ENCODE assay signal across 14 cellular contexts in genomic region chr21:33940846-33941245, GRCh38. TPM values are rescaled to one million over a fixed set of nuclear protein-coding genes. Genes with fewer than 3 reads are reported as not detected.
A peak's percentile ranks its signal among the peaks of the same experiment; 100 is the strongest.
DNase-seq lines count a peak whose midpoint lies in the region; ATAC-seq and TF ChIP-seq lines count a peak whose summit lies in the region.
"Had no signal": no experiment of that assay in that cellular context is flagged by ENCODE, and none has a peak within 500 bp of the region (broad histone marks: within the 10 kb centered on the region; RNA-seq: fewer than 3 reads in every experiment).

No MANE protein-coding gene starts in this region.

- H3T11ph ChIP-seq in H9 (ENCODE audit: low read length): no peak overlapping the region

- H2AK5ac ChIP-seq in trophoblast cell (ENCODE audit: low read length): peak overlapping the region; percentile 11
- no peak overlapping the region for H2AK5ac ChIP-seq in H9 (ENCODE audit: insufficient read length, low read length)

- no peaks in the 10 kb centered on the region for H3K9me3 ChIP-seq in DND-41 (ENCODE audit: insufficient read depth, low read length, severe bottlenecking)
- no peaks in the 10 kb centered on the region; the same call in 1 of the 2 replicates for H3K9me3 ChIP-seq in SJCRH30 (replicated peaks)
- H3K9me3 ChIP-seq in trophoblast cell (ENCODE audit: insufficient read depth, low read depth, low read length): no peaks in the 10 kb centered on the region
- no peaks in the 10 kb centered on the region for H3K9me3 ChIP-seq in H9 (ENCODE audit: control insufficient read depth, low read depth, low read length)
- H3K9me3 ChIP-seq: suprapubic skin had no signal

- no peak overlapping the region for H2BK20ac ChIP-seq in H9 (ENCODE audit: low read depth, low read length, poor library complexity, severe bottlenecking)

- no peak overlapping the region for H3K18ac ChIP-seq in trophoblast cell (ENCODE audit: low read length)
- H3K18ac ChIP-seq in H9 (ENCODE audit: insufficient read length, low read depth, low read length): no peak overlapping the region

- H3K27me3 Mint-ChIP-seq in endothelial cell (ENCODE audit: unreplicated experiment) (peaks cover 2% of the 10 kb centered on the region), H9 (ENCODE audit: low read depth) (no peaks in the 10 kb centered on the region)
- H3K27me3 Mint-ChIP-seq: naive B cell had no signal

- H3K79me1 ChIP-seq in trophoblast cell (ENCODE audit: low read length): peaks cover 2% of the 10 kb centered on the region
- no peaks in the 10 kb centered on the region for H3K79me1 ChIP-seq in H9 (ENCODE audit: insufficient read depth, low read depth, low read length, poor library complexity, severe bottlenecking)

- TF ChIP-seq CTCF in DND-41 (IDR thresholded peaks at IDR 0.05; ENCODE audit: borderline replicate concordance, extremely low read depth, low read length, poor library complexity, severe bottlenecking) (no peak), endothelial cell (IDR thresholded peaks at IDR 0.05; ENCODE audit: unreplicated experiment) (no peak), H9 (conservative IDR thresholded peaks at IDR 0.05) (no peak)

- H3K4me3 Mint-ChIP-seq in endothelial cell (ENCODE audit: unreplicated experiment): no peak overlapping the region
- H3K4me3 Mint-ChIP-seq in H9: no peak overlapping the region
- H3K4me3 Mint-ChIP-seq: naive B cell had no signal

- H3K23me2 ChIP-seq in H9 (ENCODE audit: insufficient read length, low read depth, low read length, poor library complexity, severe bottlenecking): no peaks in the 10 kb centered on the region

- peaks cover 53% of the 10 kb centered on the region for H3K36me3 ChIP-seq in DND-41 (ENCODE audit: insufficient read depth, low read length)
- H3K36me3 ChIP-seq in SJCRH30: no peaks in the 10 kb centered on the region
- no peaks in the 10 kb centered on the region for H3K36me3 ChIP-seq in trophoblast cell (ENCODE audit: control insufficient read depth in 1 of 2, insufficient read depth in 2 of 2, low read length in 2 of 2)
- H3K36me3 ChIP-seq: suprapubic skin had no signal

- peaks cover 34% of the 10 kb centered on the region for H3K4me1 ChIP-seq in DND-41 (ENCODE audit: insufficient read depth, low read length)
- peaks cover 8% of the 10 kb centered on the region; the same call in 1 of the 2 replicates for H3K4me1 ChIP-seq in SJCRH30
- peaks cover 0 to 7% of the 10 kb centered on the region in 2 experiments for H3K4me1 ChIP-seq in trophoblast cell (ENCODE audit: control insufficient read depth in 1 of 2, insufficient read depth in 2 of 2, low read length in 2 of 2)
- H3K4me1 ChIP-seq in H9 (ENCODE audit: insufficient read depth, low read length): no peaks in the 10 kb centered on the region; the same call in 1 of the 2 replicates

- H3K4ac ChIP-seq in trophoblast cell (ENCODE audit: low read depth, low read length): no peak overlapping the region
- no peak overlapping the region for H3K4ac ChIP-seq in H9 (ENCODE audit: low read depth, low read length)

- peaks cover 86% of the 10 kb centered on the region for H3K79me2 ChIP-seq in DND-41 (ENCODE audit: insufficient read depth, low read length)
- no peaks in the 10 kb centered on the region for H3K79me2 ChIP-seq in trophoblast cell (ENCODE audit: control insufficient read depth, insufficient read depth, low read length, poor library complexity)
- no peaks in the 10 kb centered on the region for H3K79me2 ChIP-seq in H9 (ENCODE audit: insufficient read depth, low read length)

- H3K27ac ChIP-seq in DND-41 (ENCODE audit: low read length): peak overlapping the region; percentile 58
- H3K27ac ChIP-seq in SJCRH30: no peak overlapping the region
- H3K27ac ChIP-seq in trophoblast cell (ENCODE audit: low read depth, low read length): no peak overlapping the region
- H3K27ac ChIP-seq in H9 (ENCODE audit: insufficient read length, low read depth, low read length): no peak overlapping the region
- H3K27ac ChIP-seq: suprapubic skin had no signal

- H4K8ac ChIP-seq in trophoblast cell (ENCODE audit: low read depth, low read length) (peak overlapping the region; percentile 14), H9 (replicated peaks; ENCODE audit: insufficient read length, low read depth, low read length) (no peak overlapping the region)

- H2BK15ac ChIP-seq in H9 (ENCODE audit: low read depth, low read length): no peak overlapping the region

- H2AFZ ChIP-seq in DND-41 (ENCODE audit: low read depth, low read length) (no peak overlapping the region), trophoblast cell (ENCODE audit: insufficient read depth, low read length, poor library complexity) (no peak overlapping the region), H9 (ENCODE audit: low read length) (no peak overlapping the region)

- H3K23ac ChIP-seq in trophoblast cell (ENCODE audit: low read length) (no peak overlapping the region), H9 (ENCODE audit: insufficient read length, low read depth, low read length) (no peak overlapping the region)

- no peak overlapping the region for H3K14ac ChIP-seq in trophoblast cell (ENCODE audit: low read length)
- H3K14ac ChIP-seq in H9 (ENCODE audit: insufficient read depth, low read length): no peak overlapping the region

- H3K27me3 ChIP-seq in DND-41 (ENCODE audit: insufficient read depth, low read length, poor library complexity): no peaks in the 10 kb centered on the region
- no peaks in the 10 kb centered on the region; the same call in 1 of the 2 replicates for H3K27me3 ChIP-seq in SJCRH30
- H3K27me3 ChIP-seq in trophoblast cell (ENCODE audit: insufficient read depth, low read length): no peaks in the 10 kb centered on the region
- no peaks in the 10 kb centered on the region for H3K27me3 ChIP-seq in H9 (ENCODE audit: insufficient read depth, low read length)
- H3K27me3 ChIP-seq: suprapubic skin had no signal

- H3K36me3 Mint-ChIP-seq in endothelial cell (ENCODE audit: low read depth, unreplicated experiment): no peaks in the 10 kb centered on the region
- peaks cover 4 to 27% (median 18%) of the 10 kb centered on the region in 3 experiments; a peak in 6 of 7 replicates for H3K36me3 Mint-ChIP-seq in H9 (ENCODE audit: insufficient read depth in 1 of 3, low read depth in 3 of 3)
- H3K36me3 Mint-ChIP-seq: naive B cell had no signal

- H2BK5ac ChIP-seq in trophoblast cell (ENCODE audit: low read depth, low read length, poor library complexity): no peak overlapping the region
- no peak overlapping the region for H2BK5ac ChIP-seq in H9 (ENCODE audit: insufficient read length, low read length)

- H4K91ac ChIP-seq in trophoblast cell (ENCODE audit: low read depth, low read length) (no peak overlapping the region), H9 (ENCODE audit: insufficient read length, low read depth, low read length) (no peak overlapping the region)

- peak overlapping the region; percentile 5 for H2BK120ac ChIP-seq in trophoblast cell (ENCODE audit: insufficient read depth, low read length, poor library complexity)
- H2BK120ac ChIP-seq in H9 (ENCODE audit: low read depth, low read length, poor library complexity, severe bottlenecking): no peak overlapping the region

- H4K20me1 ChIP-seq in DND-41 (ENCODE audit: insufficient read depth, low read length) (no peaks in the 10 kb centered on the region), H9 (ENCODE audit: control insufficient read depth, insufficient read depth, insufficient read length) (no peaks in the 10 kb centered on the region)

- H4K12ac ChIP-seq in trophoblast cell (ENCODE audit: low read depth, low read length): no peak overlapping the region

- no peak overlapping the region for H3K4me3 ChIP-seq in DND-41 (ENCODE audit: low read depth in 1 of 2, low read length in 2 of 2)
- H3K4me3 ChIP-seq in SJCRH30: no peak overlapping the region
- H3K4me3 ChIP-seq in trophoblast cell (ENCODE audit: low read depth, low read length): no peak overlapping the region
- H3K4me3 ChIP-seq: suprapubic skin had no signal

- no peak for DNase-seq in DND-41
- peak; percentile 26 to 27 for DNase-seq in SJCRH30
- DNase-seq in endothelial cell (ENCODE audit: low spot score): no peak
- no peak for DNase-seq in trophoblast cell
- DNase-seq in stimulated activated CD4-positive, alpha-beta T cell treated with anti-CD3 and anti-CD28 coated beads, Interleukin-2, amount 100 ng/mL, for 24 hours: no peak
- DNase-seq in H9: no peak
- DNase-seq: activated effector memory CD4-positive, alpha-beta T cell treated with Interleukin-2 at 50 U/mL for 16 hours; DMS53; naive B cell; NCI-H1694 treated with DMSO at 0.1 percent for 48 hours; stimulated activated CD4-positive, alpha-beta T cell treated with anti-CD3 and anti-CD28 coated beads, Interleukin-4, amount 100 ng/mL, for 1 hour had no signal

- H4K5ac ChIP-seq in H9 (ENCODE audit: insufficient read length, low read depth, low read length): no peak overlapping the region

- peak overlapping the region; percentile 19 for H3K27ac Mint-ChIP-seq in endothelial cell (ENCODE audit: unreplicated experiment)
- H3K27ac Mint-ChIP-seq in H9: no peak overlapping the region

- H2BK12ac ChIP-seq in trophoblast cell (ENCODE audit: low read length) (peak overlapping the region; percentile 63), H9 (ENCODE audit: insufficient read length, low read depth, low read length) (no peak overlapping the region)

- WGBS in trophoblast cell (ENCODE audit: extremely low coverage, insufficient coverage, insufficient read length): no CpG with 5 or more reads among the region's 6 CpGs
- WGBS in H9 (ENCODE audit: extremely low coverage, insufficient read length, low lambda C conversion rate): no CpG with 5 or more reads among the region's 6 CpGs

- H3K9ac ChIP-seq in DND-41 (ENCODE audit: low read depth, low read length) (no peak overlapping the region), trophoblast cell (ENCODE audit: low read length) (no peak overlapping the region), H9 (ENCODE audit: extremely low read depth, insufficient read length, low read length) (no peak overlapping the region)

- peaks cover 5% of the 10 kb centered on the region for H3K4me1 Mint-ChIP-seq in endothelial cell (ENCODE audit: unreplicated experiment)
- peaks cover 13 to 18% of the 10 kb centered on the region in 2 experiments for H3K4me1 Mint-ChIP-seq in H9
- H3K4me1 Mint-ChIP-seq: naive B cell had no signal

- H3K9me3 Mint-ChIP-seq in endothelial cell (ENCODE audit: unreplicated experiment): no peaks in the 10 kb centered on the region
- peaks cover 4 to 11% of the 10 kb centered on the region in 2 experiments; a peak in 4 of 5 replicates for H3K9me3 Mint-ChIP-seq in H9

- no peak for ATAC-seq in DND-41 (ENCODE audit: insufficient read depth, low read depth)
- ATAC-seq in HG02840 (IDR thresholded peaks at IDR 0.05; ENCODE audit: low FRiP score, unreplicated experiment): no peak
- ATAC-seq in GM19452 (IDR thresholded peaks at IDR 0.05; ENCODE audit: unreplicated experiment): no peak

- H3K56ac ChIP-seq in H9 (ENCODE audit: insufficient read length, low read depth, low read length): no peak overlapping the region

- H3K4me2 ChIP-seq in DND-41 (ENCODE audit: insufficient read depth, low read length) (no peak overlapping the region), trophoblast cell (ENCODE audit: low read length) (no peak overlapping the region), H9 (ENCODE audit: insufficient read depth, insufficient read length, low read length) (no peak overlapping the region)

RNA-seq across cellular contexts. Expression of gene ATP5PO, which starts 25.2 kb away (rescaled TPM):
- 307 and 349 TPM in 2 replicates for total RNA-seq in SJCRH30 (2014; rRNA removed; shearing (Covaris generic))
- total RNA-seq in endothelial cell (ENCODE audit: unreplicated experiment) (218 TPM), H9 (2021) (263 and 275 TPM in 2 replicates)
- polyA plus RNA-seq in trophoblast cell (2013): 330 and 331 TPM in 2 replicates

Comparison
In these comparisons a context has a peak if more than half of its experiments do, and no peak if none do; other contexts are left out.
1. DNase-seq: peak in SJCRH30 (2 of 2); none in DND-41 (single experiment), endothelial cell (single experiment), trophoblast cell (0 of 2), stimulated activated CD4-positive, alpha-beta T cell treated with anti-CD3 and anti-CD28 coated beads, Interleukin-2, amount 100 ng/mL, for 24 hours (0 of 2) and H9 (single experiment).